ENCODE assay signal across 8 cellular contexts in genomic region chr3:58306662-58307286, GRCh38. TPM values are rescaled to one million over a fixed set of nuclear protein-coding genes. Genes with fewer than 3 reads are reported as not detected.
DNase-seq lines count a peak whose midpoint lies in the region; ATAC-seq and TF ChIP-seq lines count a peak whose summit lies in the region.

No MANE protein-coding gene starts in this region.

- peaks cover 12% of the 10 kb centered on the region for H3K27me3 Mint-ChIP-seq in WTC11 (ENCODE audit: low read depth)

- H3K4me1 Mint-ChIP-seq in WTC11: peaks cover 11% of the 10 kb centered on the region

- H2BK5ac ChIP-seq in mesendoderm (ENCODE audit: low read length): no peak overlapping the region

- H3K79me1 ChIP-seq in mesendoderm (ENCODE audit: low read length): peaks cover 18% of the 10 kb centered on the region

- peak overlapping the region; percentile 10 for H3K18ac ChIP-seq in mesendoderm (ENCODE audit: low read length)

- no peaks in the 10 kb centered on the region for H3K27me3 ChIP-seq in mesendoderm (ENCODE audit: insufficient read depth, low read length, poor library complexity)
- H3K27me3 ChIP-seq in thoracic aorta (replicated peaks; ENCODE audit: insufficient read depth): no peaks in the 10 kb centered on the region

- POLR2A ChIA-PET in WTC11 (lab: Charles Lee): interaction anchor here (0.8 to 2.4 kb wide), 9 partner anchors 15 to 185 kb away, joined by 3 to 10 read pairs (median 4); partner anchors contain the start of gene KCTD6

- H2BK120ac ChIP-seq in mesendoderm (ENCODE audit: low read depth, low read length): no peak overlapping the region

- no peak overlapping the region for H2BK15ac ChIP-seq in mesendoderm (replicated peaks; ENCODE audit: low read depth)

- no peak overlapping the region for H4K5ac ChIP-seq in mesendoderm (ENCODE audit: low read length)

- H3K27ac ChIP-seq in mesendoderm (ENCODE audit: low read depth, low read length): peak overlapping the region; percentile 49
- H3K27ac ChIP-seq in thoracic aorta: peak overlapping the region; percentile 90 to 98

- H3K4me3 ChIP-seq in mesendoderm (ENCODE audit: low read length) (peak overlapping the region; percentile 77), thoracic aorta (peak overlapping the region; percentile 95)

- peak; percentile 16 for DNase-seq in SIG-M5 treated with dmso at 0.1 percent for 504 hours (lab: John Stamatoyannopoulos, UW; ENCODE audit: unreplicated experiment)
- DNase-seq in SIG-M5 (lab: John Stamatoyannopoulos, UW): no peak
- DNase-seq in WTC11 (ENCODE audit: low spot score): peak; percentile 27
- peak; percentile 25 for DNase-seq in effector CD8-positive, alpha-beta T cell (lab: John Stamatoyannopoulos, UW)
- peak; percentile 83 for DNase-seq in mesendoderm
- no peak for DNase-seq in thoracic aorta (ENCODE audit: low spot score)

- no peak overlapping the region for H2AK5ac ChIP-seq in mesendoderm (ENCODE audit: low read length)

- H3K4me2 ChIP-seq in mesendoderm (ENCODE audit: low read length): peak overlapping the region; percentile 88

- peak overlapping the region; percentile 98 for H3K27ac Mint-ChIP-seq in WTC11

- peak overlapping the region; percentile 87 for H3K56ac ChIP-seq in mesendoderm (ENCODE audit: low read length)

- WGBS in mesendoderm (ENCODE audit: extremely low coverage, insufficient coverage, low lambda C conversion rate): no CpG with 5 or more reads among the region's 19 CpGs

- H3K4me3 Mint-ChIP-seq in WTC11: peak overlapping the region; percentile 95

- TF ChIP-seq CTCF in WTC11 (IDR thresholded peaks at IDR 0.05) (no peak), thoracic aorta (IDR thresholded peaks at IDR 0.05) (no peak)

- peak overlapping the region; percentile 88 for H3K9ac ChIP-seq in mesendoderm (ENCODE audit: low read length)

- H3K4me1 ChIP-seq in mesendoderm (ENCODE audit: control insufficient read depth, low read depth, low read length) (no peaks in the 10 kb centered on the region), thoracic aorta (ENCODE audit: control insufficient read depth in 1 of 2, low read depth in 2 of 2) (peaks cover 22 to 24% of the 10 kb centered on the region in 2 donors)

- peaks cover 15% of the 10 kb centered on the region for H3K36me3 Mint-ChIP-seq in WTC11

- ATAC-seq in HG03521 (IDR thresholded peaks at IDR 0.05; ENCODE audit: unreplicated experiment): peak; percentile 29
- peak; percentile 75 for ATAC-seq in WTC11
- ATAC-seq in thoracic aorta (ENCODE audit: insufficient number of reproducible peaks, low FRiP score, low read depth): no peak
- no peak for ATAC-seq in GM19351 (IDR thresholded peaks at IDR 0.05; ENCODE audit: unreplicated experiment)

- CTCF ChIA-PET in WTC11 (lab: Charles Lee): interaction anchor here (0.6 to 3.5 kb wide), 89 partner anchors 9 to 1190 kb away, joined by 3 to 76 read pairs (median 5); partner anchors contain the start of genes ABHD6, ACOX2, FLNB and KCTD6

- H4K8ac ChIP-seq in mesendoderm (ENCODE audit: low read depth, low read length): no peak overlapping the region

- peaks cover 31% of the 10 kb centered on the region for H3K79me2 ChIP-seq in mesendoderm (ENCODE audit: control insufficient read depth, insufficient read depth, low read length)

- no peak overlapping the region for H3K23ac ChIP-seq in mesendoderm (ENCODE audit: low read length)

- H3K9me3 Mint-ChIP-seq in WTC11: no peaks in the 10 kb centered on the region

- H3K4ac ChIP-seq in mesendoderm (ENCODE audit: low read depth, low read length): peak overlapping the region; percentile 77

- H3K9me3 ChIP-seq in thoracic aorta: no peaks in the 10 kb centered on the region

- H3K36me3 ChIP-seq in mesendoderm (ENCODE audit: control insufficient read depth, insufficient read depth, low read length): peaks cover under 1% of the 10 kb centered on the region
- peaks cover 11% of the 10 kb centered on the region for H3K36me3 ChIP-seq in thoracic aorta

TF ChIP-seq in WTC11, 78 proteins besides CTCF, POLR2A, EP300 and RAD21 (continues in another document):
- no peak for TF ChIP-seq ZNF232 (CRISPR knock-in tag; IDR thresholded peaks at IDR 0.05)
- no peak for TF ChIP-seq NFYB (CRISPR knock-in tag; conservative IDR thresholded peaks at IDR 0.05; ENCODE audit: low read depth)
- TF ChIP-seq ZNF263 (CRISPR knock-in tag; IDR thresholded peaks at IDR 0.05; ENCODE audit: low read depth): no peak
- TF ChIP-seq FOXK1 (CRISPR knock-in tag; IDR thresholded peaks at IDR 0.05): no peak
- no peak for TF ChIP-seq ELF4 (CRISPR knock-in tag; IDR thresholded peaks at IDR 0.05; ENCODE audit: low read depth)
- TF ChIP-seq SP1 (CRISPR knock-in tag; conservative IDR thresholded peaks at IDR 0.05): no peak
- TF ChIP-seq CREB1 (CRISPR knock-in tag; IDR thresholded peaks at IDR 0.05): no peak
- TF ChIP-seq ARID4B (CRISPR knock-in tag; IDR thresholded peaks at IDR 0.05; ENCODE audit: borderline replicate concordance): no peak
- no peak for TF ChIP-seq ZNF532 (CRISPR knock-in tag; IDR thresholded peaks at IDR 0.05; ENCODE audit: borderline replicate concordance)

RNA-seq across cellular contexts. Expression of gene HTD2, which starts 0.5 kb away (rescaled TPM):
- 9.9 to 14.5 TPM (median 11.4 TPM) in 3 replicates for total RNA-seq in WTC11 (2021)
- 6.4 TPM for polyA plus RNA-seq in mesendoderm (2013, experiment 1 of 2)
- 4.3 TPM for polyA plus RNA-seq in mesendoderm (2013, experiment 2 of 2)
- total RNA-seq in thoracic aorta: 10 to 100 TPM in 1 of 2 donors, not detected in 1; 13.9 TPM

RNA-seq across cellular contexts. Expression of gene RPP14, which starts 0.7 kb away (rescaled TPM):
- total RNA-seq in WTC11 (2021) (16.7 to 17.9 TPM (median 17.0 TPM) in 3 replicates), thoracic aorta (10 to 100 TPM in 1 of 2 donors, 1 to 10 TPM in 1; 5.0 to 10.1 TPM)
- polyA plus RNA-seq in mesendoderm (2013, experiment 1 of 2): 19.3 TPM
- polyA plus RNA-seq in mesendoderm (2013, experiment 2 of 2): 19.4 TPM

RNA-seq across cellular contexts. Expression of gene PXK, which starts 25.9 kb away (rescaled TPM):
- 6.6 to 9.4 TPM (median 6.9 TPM) in 3 replicates for total RNA-seq in WTC11 (2021)
- 5.3 TPM for polyA plus RNA-seq in mesendoderm (2013, experiment 1 of 2)
- polyA plus RNA-seq in mesendoderm (2013, experiment 2 of 2): 5.1 TPM
- total RNA-seq in thoracic aorta: 10 to 100 TPM; 22.1 to 34.2 TPM

Comparison
In these comparisons a context has a peak if more than half of its experiments do, and no peak if none do; other contexts are left out.
1. DNase-seq: peak in SIG-M5 treated with dmso at 0.1 percent for 504 hours (single experiment), WTC11 (single experiment), effector CD8-positive, alpha-beta T cell (single experiment) and mesendoderm (single experiment); none in SIG-M5 (single experiment) and thoracic aorta (single experiment).
2. ATAC-seq: peak in HG03521 (single experiment) and WTC11 (single experiment); none in thoracic aorta (single experiment) and GM19351 (single experiment).